15 cellular contexts compared by ENCODE assay signal in genomic region chr16:24991349-24991748, GRCh38. TPM values are rescaled to one million over a fixed set of nuclear protein-coding genes. Genes with fewer than 3 reads are reported as not detected.
DNase-seq lines count a peak whose midpoint lies in the region; ATAC-seq and TF ChIP-seq lines count a peak whose summit lies in the region.
"Had no signal": no experiment of that assay in that cellular context is flagged by ENCODE, and none has a peak within 500 bp of the region (broad histone marks: within the 10 kb centered on the region; RNA-seq: fewer than 3 reads in every experiment).

No MANE protein-coding gene starts in this region.

- H4K5ac ChIP-seq in H9 (ENCODE audit: insufficient read length, low read depth, low read length) = no peak overlapping the region

- H2BK20ac ChIP-seq in H9 (ENCODE audit: low read depth, low read length, poor library complexity, severe bottlenecking) = no peak overlapping the region

- H3K4me1 ChIP-seq in ascending aorta (peaks cover 33 to 76% of the 10 kb centered on the region in 2 donors), H9 (ENCODE audit: insufficient read depth, low read length) (no peaks in the 10 kb centered on the region; the same call in 1 of the 2 replicates)

- H3K79me2 ChIP-seq in H9 (ENCODE audit: insufficient read depth, low read length) = peaks cover 15% of the 10 kb centered on the region; the same call in 1 of the 2 replicates

- no peak overlapping the region for H2BK5ac ChIP-seq in H9 (ENCODE audit: insufficient read length, low read length)

- H3T11ph ChIP-seq in H9 (ENCODE audit: low read length) = no peak overlapping the region

- H3K23ac ChIP-seq in H9 (ENCODE audit: insufficient read length, low read depth, low read length) = no peak overlapping the region

- H3K14ac ChIP-seq in H9 (ENCODE audit: insufficient read depth, low read length) = no peak overlapping the region

- H3K4me2 ChIP-seq in H9 (ENCODE audit: insufficient read depth, insufficient read length, low read length) = no peak overlapping the region
- H3K4me2 ChIP-seq: PC-9 had no signal

- H2BK15ac ChIP-seq in H9 (ENCODE audit: low read depth, low read length) = no peak overlapping the region

- peak overlapping the region; percentile 64 to 84 for H3K27ac ChIP-seq in ascending aorta
- H3K27ac ChIP-seq in H9 (ENCODE audit: insufficient read length, low read depth, low read length) = no peak overlapping the region
- H3K27ac ChIP-seq: ovary, PC-9 had no signal

- no peak for TF ChIP-seq CTCF in HFFc6 (IDR thresholded peaks at IDR 0.05)
- no peak for TF ChIP-seq CTCF in ascending aorta (IDR thresholded peaks at IDR 0.05)
- no peak for TF ChIP-seq CTCF in H9 (conservative IDR thresholded peaks at IDR 0.05)

- H3K27ac Mint-ChIP-seq in HFFc6 (peak overlapping the region; percentile 86), H9 (no peak overlapping the region)
- H3K27ac Mint-ChIP-seq in stimulated activated naive B cell treated with anti-CD40 and anti-IgM and Interleukin-4, amounts not matched to agents 10 μg/mL and 1 μg/mL and 100 μg/mL, for 72 hours = peak overlapping the region; percentile 56

- DNase-seq in HFFc6 (no peak), ascending aorta (ENCODE audit: low spot score in 2 of 2) (peak in 1 of 2 donors; percentile 19), medulla oblongata (ENCODE audit: extremely low spot score) (peak; percentile 82), H9 (no peak), dedifferentiated amniotic fluid mesenchymal stem cell (ENCODE audit: extremely low spot score) (no peak)
- DNase-seq in stimulated activated naive B cell treated with anti-CD40 and anti-IgM and Interleukin-4, amounts not matched to agents 10 μg/mL and 1 μg/mL and 100 μg/mL, for 72 hours = no peak
- DNase-seq: activated CD4-positive, CD25-positive, alpha-beta regulatory T cell; activated CD8-positive, alpha-beta memory T cell treated with anti-CD3 and anti-CD28 coated beads, Interleukin-2, amount 50 U/mL, for 48 hours; colonic mucosa; NCI-H345; ovary; PC-9 had no signal

- H2AFZ ChIP-seq in H9 (ENCODE audit: low read length) = no peak overlapping the region
- H2AFZ ChIP-seq: PC-9 had no signal

- peaks cover 9% of the 10 kb centered on the region for H3K79me1 ChIP-seq in H9 (ENCODE audit: insufficient read depth, low read depth, low read length, poor library complexity, severe bottlenecking)

- H3K4me3 Mint-ChIP-seq in HFFc6 (no peak overlapping the region), H9 (no peak overlapping the region)
- H3K4me3 Mint-ChIP-seq in stimulated activated naive B cell treated with anti-CD40 and anti-IgM and Interleukin-4, amounts not matched to agents 10 μg/mL and 1 μg/mL and 100 μg/mL, for 72 hours = no peak overlapping the region

- no peaks in the 10 kb centered on the region for H3K27me3 ChIP-seq in ascending aorta
- no peaks in the 10 kb centered on the region for H3K27me3 ChIP-seq in H9 (ENCODE audit: insufficient read depth, low read length)
- H3K27me3 ChIP-seq: colonic mucosa, ovary, vagina had no signal

- peaks cover 24% of the 10 kb centered on the region for H3K36me3 Mint-ChIP-seq in HFFc6 (ENCODE audit: low read depth)
- H3K36me3 Mint-ChIP-seq in stimulated activated naive B cell treated with anti-CD40 and anti-IgM and Interleukin-4, amounts not matched to agents 10 μg/mL and 1 μg/mL and 100 μg/mL, for 72 hours = peaks cover 16 to 33% of the 10 kb centered on the region in 2 donors
- H3K36me3 Mint-ChIP-seq in H9 (ENCODE audit: insufficient read depth in 1 of 3, low read depth in 3 of 3) = no peaks in the 10 kb centered on the region; a peak in 1 of 7 replicates

- H3K18ac ChIP-seq in H9 (ENCODE audit: insufficient read length, low read depth, low read length) = no peak overlapping the region

- H3K9me3 ChIP-seq in ascending aorta (no peaks in the 10 kb centered on the region), H9 (ENCODE audit: control insufficient read depth, low read depth, low read length) (no peaks in the 10 kb centered on the region)
- H3K9me3 ChIP-seq: colonic mucosa, ovary, vagina had no signal

- H4K20me1 ChIP-seq in H9 (ENCODE audit: control insufficient read depth, insufficient read depth, insufficient read length) = no peaks in the 10 kb centered on the region

- intact Hi-C loops in ascending aorta (cut with DNase I) = no loop called here

- H3K4me3 ChIP-seq in ascending aorta = no peak overlapping the region
- H3K4me3 ChIP-seq: colonic mucosa, ovary, PC-9, vagina had no signal

- H2BK120ac ChIP-seq in H9 (ENCODE audit: low read depth, low read length, poor library complexity, severe bottlenecking) = no peak overlapping the region

- no peak overlapping the region for H2AK5ac ChIP-seq in H9 (ENCODE audit: insufficient read length, low read length)

- H3K4ac ChIP-seq in H9 (ENCODE audit: low read depth, low read length) = no peak overlapping the region

- H2BK12ac ChIP-seq in H9 (ENCODE audit: insufficient read length, low read depth, low read length) = no peak overlapping the region

- no peaks in the 10 kb centered on the region for H3K27me3 Mint-ChIP-seq in HFFc6 (ENCODE audit: insufficient read depth)
- H3K27me3 Mint-ChIP-seq in stimulated activated naive B cell treated with anti-CD40 and anti-IgM and Interleukin-4, amounts not matched to agents 10 μg/mL and 1 μg/mL and 100 μg/mL, for 72 hours = no peaks in the 10 kb centered on the region
- no peaks in the 10 kb centered on the region for H3K27me3 Mint-ChIP-seq in H9 (ENCODE audit: low read depth)

- ATAC-seq in stimulated activated naive B cell treated with anti-CD40 and anti-IgM and Interleukin-4, amounts not matched to agents 10 μg/mL and 1 μg/mL and 100 μg/mL, for 72 hours (replicated peaks) = no peak
- ATAC-seq in HG03432 (IDR thresholded peaks at IDR 0.05; ENCODE audit: unreplicated experiment) (no peak), GM18505 (IDR thresholded peaks at IDR 0.05; ENCODE audit: unreplicated experiment) (no peak)

- H4K91ac ChIP-seq in H9 (ENCODE audit: insufficient read length, low read depth, low read length) = no peak overlapping the region

- no peaks in the 10 kb centered on the region for H3K36me3 ChIP-seq in ascending aorta
- H3K36me3 ChIP-seq: colonic mucosa, ovary, vagina had no signal

- no peak overlapping the region for H3K56ac ChIP-seq in H9 (ENCODE audit: insufficient read length, low read depth, low read length)

- H3K4me1 Mint-ChIP-seq in HFFc6 (ENCODE audit: low read depth) = peaks cover 96% of the 10 kb centered on the region
- peaks cover 74 to 91% of the 10 kb centered on the region in 2 donors for H3K4me1 Mint-ChIP-seq in stimulated activated naive B cell treated with anti-CD40 and anti-IgM and Interleukin-4, amounts not matched to agents 10 μg/mL and 1 μg/mL and 100 μg/mL, for 72 hours
- H3K4me1 Mint-ChIP-seq in H9 = peaks cover 9 to 11% of the 10 kb centered on the region in 2 experiments; a peak in 3 of 4 replicates

- H3K23me2 ChIP-seq in H9 (ENCODE audit: insufficient read length, low read depth, low read length, poor library complexity, severe bottlenecking) = no peaks in the 10 kb centered on the region

- no peak overlapping the region for H4K8ac ChIP-seq in H9 (replicated peaks; ENCODE audit: insufficient read length, low read depth, low read length)

- no CpG with 5 or more reads among the region's 5 CpGs for WGBS in H9 (ENCODE audit: extremely low coverage, insufficient read length, low lambda C conversion rate)

- no peak overlapping the region for H3K9ac ChIP-seq in H9 (ENCODE audit: extremely low read depth, insufficient read length, low read length)

- H3K9me3 Mint-ChIP-seq in HFFc6 (no peaks in the 10 kb centered on the region), H9 (no peaks in the 10 kb centered on the region)
- H3K9me3 Mint-ChIP-seq in stimulated activated naive B cell treated with anti-CD40 and anti-IgM and Interleukin-4, amounts not matched to agents 10 μg/mL and 1 μg/mL and 100 μg/mL, for 72 hours = no peaks in the 10 kb centered on the region

- no peak for TF ChIP-seq POLR2A in GM18505 (IDR thresholded peaks at IDR 0.05; ENCODE audit: borderline replicate concordance, extremely low read depth, insufficient read depth, insufficient read length)

RNA-seq across cellular contexts. Expression of gene ARHGAP17, which starts 23.8 kb away (rescaled TPM):
- 100 to 1,000 TPM in 3 of 6 experiments, 10 to 100 TPM in 3; 86.5 to 104 (median 97.4) TPM for total RNA-seq in HFFc6 (2021; fragmentation: NEBNext Ultra II Directional; extraction: Animal tissue kit (Norgen Biotek cat#: 25700))
- 133 TPM for total RNA-seq in ascending aorta
- 83.4 and 89.7 TPM in 2 replicates for total RNA-seq in H9 (2021)

Comparison
In these comparisons a context has a peak if more than half of its experiments do, and no peak if none do; other contexts are left out.
1. H3K27ac Mint-ChIP-seq: peak in HFFc6 (single experiment) and stimulated activated naive B cell treated with anti-CD40 and anti-IgM and Interleukin-4, amounts not matched to agents 10 μg/mL and 1 μg/mL and 100 μg/mL, for 72 hours (single experiment); none in H9 (0 of 3).